In genomic region chr1:212256404-212256803, GRCh38 we compare ENCODE assay signal across 9 cellular contexts. TPM values are rescaled to one million over a fixed set of nuclear protein-coding genes. Genes with fewer than 3 reads are reported as not detected.
A peak's percentile ranks its signal among the peaks of the same experiment; 100 is the strongest.
DNase-seq lines count a peak whose midpoint lies in the region; ATAC-seq lines count a peak whose summit lies in the region.
"Had no signal": no experiment of that assay in that cellular context is flagged by ENCODE, and none has a peak within 500 bp of the region (broad histone marks: within the 10 kb centered on the region; RNA-seq: fewer than 3 reads in every experiment).

No MANE protein-coding gene starts in this region.

- H3K27ac Mint-ChIP-seq in activated CD4-positive, alpha-beta T cell treated with anti-CD3 and anti-CD28 coated beads, Interleukin-2, amount 10 ng/mL, durations not matched to agents 24 days and 14 days = peak overlapping the region; percentile 87
- peak overlapping the region; percentile 92 for H3K27ac Mint-ChIP-seq in activated naive CD8-positive, alpha-beta T cell treated with anti-CD3 and anti-CD28 coated beads, Interleukin-2, amount 10 ng/mL, durations not matched to agents 7 days and 5 days

- DNase-seq in activated CD4-positive, alpha-beta T cell treated with anti-CD3 and anti-CD28 coated beads, Interleukin-2, amount 10 ng/mL, durations not matched to agents 24 days and 14 days = peak; percentile 87
- no peak for DNase-seq in activated CD4-positive, alpha-beta T cell treated with anti-CD3 and anti-CD28 coated beads, Interleukin-2, amount 50 U/mL, for 4 hours
- DNase-seq in NOMO-1 treated with DMSO at 0.1 percent for 48 hours (lab: John Stamatoyannopoulos, UW; ENCODE audit: unreplicated experiment) (peak; percentile 97), DMS153 treated with DMSO at 0.1 percent for 48 hours (lab: John Stamatoyannopoulos, UW; ENCODE audit: unreplicated experiment) (no peak), foreskin melanocyte (no peak)
- DNase-seq in activated naive CD8-positive, alpha-beta T cell treated with anti-CD3 and anti-CD28 coated beads, Interleukin-2, amount 10 ng/mL, durations not matched to agents 7 days and 5 days = peak; percentile 71
- DNase-seq in stimulated activated CD8-positive, alpha-beta memory T cell treated with anti-CD3 and anti-CD28 coated beads, Interleukin-4, amount 100 ng/mL, for 48 hours = peak; percentile 30
- DNase-seq: NCI-H510A had no signal

- peak overlapping the region; percentile 69 for H3K4me3 Mint-ChIP-seq in activated CD4-positive, alpha-beta T cell treated with anti-CD3 and anti-CD28 coated beads, Interleukin-2, amount 10 ng/mL, durations not matched to agents 24 days and 14 days
- peak overlapping the region; percentile 68 for H3K4me3 Mint-ChIP-seq in activated naive CD8-positive, alpha-beta T cell treated with anti-CD3 and anti-CD28 coated beads, Interleukin-2, amount 10 ng/mL, durations not matched to agents 7 days and 5 days

- peaks cover 51% of the 10 kb centered on the region for H3K4me1 Mint-ChIP-seq in activated CD4-positive, alpha-beta T cell treated with anti-CD3 and anti-CD28 coated beads, Interleukin-2, amount 10 ng/mL, durations not matched to agents 24 days and 14 days
- peaks cover 51% of the 10 kb centered on the region for H3K4me1 Mint-ChIP-seq in activated naive CD8-positive, alpha-beta T cell treated with anti-CD3 and anti-CD28 coated beads, Interleukin-2, amount 10 ng/mL, durations not matched to agents 7 days and 5 days

- H3K9me3 Mint-ChIP-seq in activated CD4-positive, alpha-beta T cell treated with anti-CD3 and anti-CD28 coated beads, Interleukin-2, amount 10 ng/mL, durations not matched to agents 24 days and 14 days = no peaks in the 10 kb centered on the region
- H3K9me3 Mint-ChIP-seq in activated naive CD8-positive, alpha-beta T cell treated with anti-CD3 and anti-CD28 coated beads, Interleukin-2, amount 10 ng/mL, durations not matched to agents 7 days and 5 days = peaks cover 3% of the 10 kb centered on the region

- H3K36me3 Mint-ChIP-seq in activated CD4-positive, alpha-beta T cell treated with anti-CD3 and anti-CD28 coated beads, Interleukin-2, amount 10 ng/mL, durations not matched to agents 24 days and 14 days (ENCODE audit: low read depth) = peaks cover 2% of the 10 kb centered on the region
- H3K36me3 Mint-ChIP-seq in activated naive CD8-positive, alpha-beta T cell treated with anti-CD3 and anti-CD28 coated beads, Interleukin-2, amount 10 ng/mL, durations not matched to agents 7 days and 5 days = peaks cover 8% of the 10 kb centered on the region

- intact Hi-C loops in activated CD4-positive, alpha-beta T cell treated with anti-CD3 and anti-CD28 coated beads, Interleukin-2, amount 10 ng/mL, durations not matched to agents 24 days and 14 days (cut with micrococcal nuclease) = no loop called here

- ATAC-seq in activated naive CD8-positive, alpha-beta T cell treated with anti-CD3 and anti-CD28 coated beads, Interleukin-2, amount 10 ng/mL, durations not matched to agents 7 days and 5 days (ENCODE audit: low read depth) = peak; percentile 85
- ATAC-seq in HG03280 (IDR thresholded peaks at IDR 0.05; ENCODE audit: unreplicated experiment) = no peak

- no peaks in the 10 kb centered on the region for H3K27me3 Mint-ChIP-seq in activated CD4-positive, alpha-beta T cell treated with anti-CD3 and anti-CD28 coated beads, Interleukin-2, amount 10 ng/mL, durations not matched to agents 24 days and 14 days
- H3K27me3 Mint-ChIP-seq in activated naive CD8-positive, alpha-beta T cell treated with anti-CD3 and anti-CD28 coated beads, Interleukin-2, amount 10 ng/mL, durations not matched to agents 7 days and 5 days = no peaks in the 10 kb centered on the region

- POLR2A ChIA-PET in activated naive CD8-positive, alpha-beta T cell treated with anti-CD3 and anti-CD28 coated beads, Interleukin-2, amount 10 ng/mL, durations not matched to agents 7 days and 5 days (lab: Charles Lee) = interaction anchor here (0.7 to 5.8 kb wide), 6 partner anchors 9 to 221 kb away, joined by 3 to 44 read pairs (median 4); partner anchors contain the start of genes DTL, INTS7 and PPP2R5A

RNA-seq across cellular contexts. Expression of gene PPP2R5A, which starts 28.8 kb away (rescaled TPM):
- total RNA-seq in activated CD4-positive, alpha-beta T cell treated with anti-CD3 and anti-CD28 coated beads, Interleukin-2, amount 10 ng/mL, durations not matched to agents 24 days and 14 days = 43.6 and 44.4 TPM in 2 replicates
- total RNA-seq in activated naive CD8-positive, alpha-beta T cell treated with anti-CD3 and anti-CD28 coated beads, Interleukin-2, amount 10 ng/mL, durations not matched to agents 7 days and 5 days = 10 to 100 TPM; 58.8 to 60.0 TPM

Comparison
In these comparisons a context has a peak if more than half of its experiments do, and no peak if none do; other contexts are left out.
1. DNase-seq: peak in activated CD4-positive, alpha-beta T cell treated with anti-CD3 and anti-CD28 coated beads, Interleukin-2, amount 10 ng/mL, durations not matched to agents 24 days and 14 days (single experiment), NOMO-1 treated with DMSO at 0.1 percent for 48 hours (single experiment), activated naive CD8-positive, alpha-beta T cell treated with anti-CD3 and anti-CD28 coated beads, Interleukin-2, amount 10 ng/mL, durations not matched to agents 7 days and 5 days (single experiment) and stimulated activated CD8-positive, alpha-beta memory T cell treated with anti-CD3 and anti-CD28 coated beads, Interleukin-4, amount 100 ng/mL, for 48 hours (single experiment); none in activated CD4-positive, alpha-beta T cell treated with anti-CD3 and anti-CD28 coated beads, Interleukin-2, amount 50 U/mL, for 4 hours (0 of 2), DMS153 treated with DMSO at 0.1 percent for 48 hours (single experiment) and foreskin melanocyte (single experiment).